32 cellular contexts compared by ENCODE assay signal in the genomic region with DNA sequence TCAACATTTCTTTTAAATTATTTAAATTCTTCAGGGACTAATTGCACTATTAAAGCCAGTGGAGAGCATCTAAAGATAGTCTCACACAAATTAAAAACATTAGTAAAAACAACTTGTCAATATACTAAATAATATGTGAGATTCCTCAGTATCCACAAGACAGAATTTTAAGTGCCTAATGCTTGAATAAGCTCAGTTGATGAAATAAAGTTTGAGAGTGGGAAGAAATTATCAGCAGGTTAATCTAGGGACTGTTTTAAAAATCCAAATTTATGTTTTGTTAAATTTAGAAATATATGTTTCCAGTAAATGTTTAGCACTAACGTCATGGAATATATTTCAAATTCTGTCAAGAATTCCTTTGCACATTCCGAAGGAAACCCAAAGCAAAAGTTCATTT.
"Had no signal": no experiment of that assay in that cellular context is flagged by ENCODE, and none has a peak within 500 bp of the region (broad histone marks: within the 10 kb centered on the region; RNA-seq: fewer than 3 reads in every experiment).

No MANE protein-coding gene starts in this region.

- H3K27me3 Mint-ChIP-seq: naive B cell; stimulated activated naive B cell treated with anti-CD40 and anti-IgM and Interleukin-4, amounts not matched to agents 10 μg/mL and 1 μg/mL and 100 μg/mL, for 72 hours had no signal

- H3K4me1 Mint-ChIP-seq: immature natural killer cell; naive B cell; natural killer cell; nephron progenitor cell; neural progenitor cell; stimulated activated naive B cell treated with anti-CD40 and anti-IgM and Interleukin-4, amounts not matched to agents 10 μg/mL and 1 μg/mL and 100 μg/mL, for 72 hours had no signal

- H3K36me3 ChIP-seq: left lung, lower lobe of right lung, neural progenitor cell, neutrophil, ovary, thyroid gland, transverse colon, upper lobe of left lung, vagina had no signal

- H3K9me3 Mint-ChIP-seq: natural killer cell; nephron progenitor cell; neural progenitor cell; stimulated activated naive B cell treated with anti-CD40 and anti-IgM and Interleukin-4, amounts not matched to agents 10 μg/mL and 1 μg/mL and 100 μg/mL, for 72 hours had no signal

- H3K27ac Mint-ChIP-seq: immature natural killer cell; naive B cell; natural killer cell; nephron progenitor cell; neural progenitor cell; progenitor cell of endocrine pancreas; stimulated activated naive B cell treated with anti-CD40 and anti-IgM and Interleukin-4, amounts not matched to agents 10 μg/mL and 1 μg/mL and 100 μg/mL, for 72 hours had no signal

- DNase-seq: hypothalamus; immature natural killer cell; kidney; left colon; left lung; lower lobe of right lung; mammary epithelial cell; mesenchymal stem cell; naive B cell; natural killer cell; nephron progenitor cell; occipital lobe; ovary; retina; right cardiac atrium; stimulated activated CD4-positive, alpha-beta T cell treated with anti-CD3 and anti-CD28 coated beads, Interleukin-12 subunit alpha, Interleukin-12 subunit beta, amount 100 ng/mL, for 4 hours; stimulated activated CD4-positive, alpha-beta T cell treated with anti-CD3 and anti-CD28 coated beads, Interleukin-15, amount 100 ng/mL, for 24 hours; stimulated activated CD4-positive, alpha-beta T cell treated with anti-CD3 and anti-CD28 coated beads, Interleukin-2, amount 100 ng/mL, for 24 hours; stimulated activated CD4-positive, alpha-beta T cell treated with anti-CD3 and anti-CD28 coated beads, Interleukin-4, amount 100 ng/mL, for 1 hour; stimulated activated naive B cell treated with anti-CD40 and anti-IgM and Interleukin-4, amounts not matched to agents 10 μg/mL and 1 μg/mL and 100 μg/mL, for 72 hours; stimulated activated naive CD8-positive, alpha-beta T cell treated with anti-CD3 and anti-CD28 coated beads, Interleukin-15, Interleukin-2, amounts not matched to agents 100 U/mL and 50 U/mL, for 24 hours; stomach; testis; thyroid gland; transverse colon; upper lobe of left lung had no signal

- H3K4me2 ChIP-seq: neural progenitor cell had no signal

- H3K9me3 ChIP-seq: left lung, lower lobe of right lung, neutrophil, ovary, stomach, testis, thyroid gland, transverse colon, upper lobe of left lung, vagina had no signal

- H3K4me3 ChIP-seq: left lung, lower lobe of right lung, neural progenitor cell, ovary, skin epidermis, stomach, testis, thyroid gland, transverse colon, upper lobe of left lung, vagina had no signal

- H3K4me1 ChIP-seq: left lung, lower lobe of right lung, neural progenitor cell, stomach, testis, thyroid gland, transverse colon, upper lobe of left lung, vagina had no signal

- H3K27me3 ChIP-seq: left lung, neural progenitor cell, neutrophil, ovary, stomach, testis, thyroid gland, transverse colon, upper lobe of left lung, vagina had no signal

- H2AFZ ChIP-seq: neural progenitor cell had no signal

- H3K4me3 Mint-ChIP-seq: immature natural killer cell; naive B cell; natural killer cell; nephron progenitor cell; neural progenitor cell; stimulated activated naive B cell treated with anti-CD40 and anti-IgM and Interleukin-4, amounts not matched to agents 10 μg/mL and 1 μg/mL and 100 μg/mL, for 72 hours had no signal

- ATAC-seq: left colon; left lung; lower lobe of right lung; natural killer cell; right cardiac atrium; sciatic nerve; stimulated activated naive B cell treated with anti-CD40 and anti-IgM and Interleukin-4, amounts not matched to agents 10 μg/mL and 1 μg/mL and 100 μg/mL, for 72 hours; stimulated activated naive CD8-positive, alpha-beta T cell treated with anti-CD3 and anti-CD28 coated beads, Interleukin-15, Interleukin-2, amounts not matched to agents 100 U/mL and 50 U/mL, for 24 hours had no signal

- H3K9ac ChIP-seq: neural progenitor cell had no signal

- H3K27ac ChIP-seq: left lung, lower lobe of right lung, neural progenitor cell, neutrophil, ovary, skin epidermis, stomach, testis, thyroid gland, transverse colon, upper lobe of left lung, vagina had no signal

- H3K36me3 Mint-ChIP-seq: immature natural killer cell; naive B cell; natural killer cell; neural progenitor cell; stimulated activated naive B cell treated with anti-CD40 and anti-IgM and Interleukin-4, amounts not matched to agents 10 μg/mL and 1 μg/mL and 100 μg/mL, for 72 hours had no signal
